In the genomic region with DNA sequence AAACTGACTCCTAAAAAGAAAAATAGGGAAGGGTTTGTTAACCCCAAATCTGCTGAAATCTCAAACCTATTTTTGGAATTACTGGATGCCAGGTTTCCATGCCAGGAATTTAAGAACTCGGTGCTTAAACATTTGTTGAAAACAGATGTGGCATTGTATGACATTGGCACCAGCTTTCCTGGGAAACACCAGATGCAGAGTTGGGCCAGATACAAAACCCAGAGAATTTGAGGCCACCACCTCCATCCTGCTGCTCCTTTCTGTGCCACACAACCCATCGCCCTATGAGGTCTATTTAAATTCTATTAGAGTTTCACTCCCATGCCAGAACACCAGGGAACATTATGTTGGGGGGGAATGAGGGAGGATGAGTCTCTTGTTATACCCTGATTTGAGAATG, we compare ENCODE assay signal across 14 cellular contexts.
"Had no signal": no experiment of that assay in that cellular context is flagged by ENCODE, and none has a peak within 500 bp of the region (broad histone marks: within the 10 kb centered on the region; RNA-seq: fewer than 3 reads in every experiment).

No MANE protein-coding gene starts in this region.

- DNase-seq: activated CD4-positive, alpha-beta T cell treated with anti-CD3 and anti-CD28 coated beads, Interleukin-2, amount 50 U/mL, for 4 hours; activated effector memory CD4-positive, alpha-beta T cell treated with anti-CD3 and anti-CD28 coated beads, Interleukin-2, amount 50 U/mL, for 16 hours; activated T-cell treated with anti-CD3 and anti-CD28 coated beads, Interleukin-2, amount 50 U/mL, for 72 hours; left cardiac atrium; mesendoderm; naive thymus-derived CD8-positive, alpha-beta T cell; retina; spleen; stimulated activated naive B cell treated with anti-CD40 and anti-IgM and Interleukin-4, amounts not matched to agents 10 μg/mL and 1 μg/mL and 100 μg/mL, for 72 hours; T-helper 2 cell; tibial artery; WERI-Rb-1 had no signal

- H3K9me3 ChIP-seq: spleen, tibial artery had no signal

- H3K36me3 ChIP-seq: tibial artery, WERI-Rb-1 had no signal

- H3K27me3 ChIP-seq: spleen, tibial artery had no signal

- H3K4me1 ChIP-seq: parathyroid adenoma, spleen, tibial artery had no signal

- H3K27ac ChIP-seq: coronary artery, parathyroid adenoma, spleen, tibial artery, WERI-Rb-1 had no signal

- ATAC-seq: activated T-cell treated with anti-CD3 and anti-CD28 coated beads, Interleukin-2, amount 50 U/mL, for 72 hours; left cardiac atrium; naive thymus-derived CD8-positive, alpha-beta T cell; stimulated activated naive B cell treated with anti-CD40 and anti-IgM and Interleukin-4, amounts not matched to agents 10 μg/mL and 1 μg/mL and 100 μg/mL, for 72 hours had no signal

- H3K4me3 ChIP-seq: coronary artery, spleen, tibial artery had no signal
